In genomic region chr20:45969712-45970634, GRCh38 we compare ENCODE assay signal across 8 cellular contexts. TPM values are rescaled to one million over a fixed set of nuclear protein-coding genes. Genes with fewer than 3 reads are reported as not detected.
A peak's percentile ranks its signal among the peaks of the same experiment; 100 is the strongest.
DNase-seq lines count a peak whose midpoint lies in the region; ATAC-seq and TF ChIP-seq lines count a peak whose summit lies in the region.

No MANE protein-coding gene starts in this region.

- CTCF ChIA-PET in Calu3 (lab: Charles Lee): interaction anchor here (0.6 to 2.1 kb wide), 21 partner anchors 7 to 215 kb away, joined by 3 to 17 read pairs (median 3); partner anchors contain the start of genes MMP9 and PCIF1

- H3K36me3 Mint-ChIP-seq in Calu3 (ENCODE audit: insufficient read depth, unreplicated experiment): peaks cover 54% of the 10 kb centered on the region

- peak overlapping the region; percentile 81 for H3K4me3 ChIP-seq in OCI-LY1 (ENCODE audit: low read depth, low read length, poor library complexity, severe bottlenecking)
- peak overlapping the region in 4 of 5 donors; percentile 95 to 97 (median 96) for H3K4me3 ChIP-seq in subcutaneous abdominal adipose tissue (ENCODE audit: low read depth in 1 of 5, low read length in 5 of 5)

- H3K27ac Mint-ChIP-seq in Calu3 (ENCODE audit: unreplicated experiment): peak overlapping the region; percentile 80

- H3F3A ChIP-seq in OCI-LY1 (ENCODE audit: insufficient read depth, low read length): no peaks in the 10 kb centered on the region

- H3K9me3 ChIP-seq in OCI-LY1 (ENCODE audit: low read length) (no peaks in the 10 kb centered on the region), subcutaneous abdominal adipose tissue (ENCODE audit: control insufficient read depth in 5 of 5, low read length in 5 of 5) (no peaks in the 10 kb centered on the region)

- H3K79me2 ChIP-seq in OCI-LY1 (ENCODE audit: insufficient read depth, low read length): peaks cover 16% of the 10 kb centered on the region

- H3K9ac ChIP-seq in OCI-LY1 (ENCODE audit: low read length): peak overlapping the region; percentile 96
- H3K9ac ChIP-seq in subcutaneous abdominal adipose tissue (ENCODE audit: low read length in 5 of 5): peak overlapping the region in 4 of 5 donors; percentile 97 to 100 (median 100)

- peak; percentile 86 for TF ChIP-seq CTCF in Calu3 (IDR thresholded peaks at IDR 0.05; ENCODE audit: unreplicated experiment)
- peak; percentile 70 for TF ChIP-seq CTCF in OCI-LY1 (IDR thresholded peaks at IDR 0.05; ENCODE audit: low read length)

- in situ Hi-C loops in T47D (cut with HindIII; ENCODE audit: low pct_unique_long_range_greater_than_20kb, low sequenced_read_pairs): no loop called here

- DNase-seq in Calu3 (peak; percentile 67), HT-29 (ENCODE audit: low spot score) (peak; percentile 91), T47D (ENCODE audit: low read depth in 1 of 2, low spot score in 1 of 2) (peak; percentile 81 to 84), kidney glomerular epithelial cell (lab: John Stamatoyannopoulos, UW) (peak; percentile 11)

- peaks cover 24% of the 10 kb centered on the region for H3K4me1 Mint-ChIP-seq in Calu3 (ENCODE audit: low read depth, unreplicated experiment)

- intact Hi-C loops in Calu3 (cut with micrococcal nuclease; ENCODE audit: unreplicated experiment): loop anchor here (5.0 kb wide), 1 partner anchor 117 kb away; the partner anchor contains the start of gene NCOA5

- no TSS peak for BruUV-seq in Calu3 (replicated peaks; lab: Mats Ljungman, UMichigan)

- H4K20me1 ChIP-seq in OCI-LY1 (ENCODE audit: insufficient read depth, low read length): no peaks in the 10 kb centered on the region

- no peak for ATAC-seq in GM19035 (IDR thresholded peaks at IDR 0.05; ENCODE audit: unreplicated experiment)
- ATAC-seq in HG02642 (IDR thresholded peaks at IDR 0.05; ENCODE audit: poor library complexity, unreplicated experiment): no peak

- no peaks in the 10 kb centered on the region for H3K27me3 Mint-ChIP-seq in Calu3 (ENCODE audit: unreplicated experiment)

- no peaks in the 10 kb centered on the region for H3K9me3 Mint-ChIP-seq in Calu3 (ENCODE audit: low read depth, unreplicated experiment)

- H2AFZ ChIP-seq in OCI-LY1 (ENCODE audit: low read length): no peak overlapping the region

- H3K27ac ChIP-seq in OCI-LY1 (ENCODE audit: low read depth, low read length, poor library complexity, severe bottlenecking) (no peak overlapping the region), subcutaneous abdominal adipose tissue (ENCODE audit: low read depth, low read length) (peak overlapping the region; percentile 100)

- H3K4me1 ChIP-seq in OCI-LY1 (ENCODE audit: insufficient read depth, low read length, severe bottlenecking): peaks cover 22% of the 10 kb centered on the region
- peaks cover 0 to 44% (median 37%) of the 10 kb centered on the region in 5 donors for H3K4me1 ChIP-seq in subcutaneous abdominal adipose tissue (ENCODE audit: control insufficient read depth in 5 of 5, insufficient read depth in 5 of 5, low read length in 5 of 5)

- peak overlapping the region; percentile 81 for H3K4me3 Mint-ChIP-seq in Calu3 (ENCODE audit: low read depth, unreplicated experiment)

- H3K36me3 ChIP-seq in OCI-LY1 (ENCODE audit: insufficient read depth, low read length) (peaks cover 39% of the 10 kb centered on the region), subcutaneous abdominal adipose tissue (ENCODE audit: control insufficient read depth in 5 of 5, insufficient read depth in 5 of 5, low read length in 5 of 5) (peaks cover 0 to 42% (median 37%) of the 10 kb centered on the region in 5 donors)

- H3K9me2 ChIP-seq in OCI-LY1 (ENCODE audit: low read depth, low read length): no peaks in the 10 kb centered on the region

- H3K27me3 ChIP-seq in OCI-LY1 (ENCODE audit: insufficient read depth, low read length): no peaks in the 10 kb centered on the region
- H3K27me3 ChIP-seq in subcutaneous abdominal adipose tissue (ENCODE audit: control insufficient read depth in 5 of 5, insufficient read depth in 4 of 5, low read length in 5 of 5): no peaks in the 10 kb centered on the region

- peak overlapping the region; percentile 66 for H3K4me2 ChIP-seq in OCI-LY1 (ENCODE audit: low read length)

RNA-seq across cellular contexts. Expression of gene ZNF335, which starts 2.0 kb away (rescaled TPM):
- total RNA-seq in Calu3 (2022): 26.4 and 31.9 TPM in 2 replicates
- 39.2 and 44.8 TPM in 2 replicates for total RNA-seq in HT-29 (2014; rRNA removed; shearing (Covaris generic))

RNA-seq across cellular contexts. Expression of gene PCIF1, which starts 35.5 kb away (rescaled TPM):
- 38.1 and 39.8 TPM in 2 replicates for total RNA-seq in Calu3 (2022)
- total RNA-seq in HT-29 (2014; rRNA removed; shearing (Covaris generic)): 25.5 and 31.7 TPM in 2 replicates

RNA-seq across cellular contexts. Expression of gene MMP9, which starts 38.7 kb away (rescaled TPM):
- total RNA-seq in Calu3 (2022): not detected in 2 replicates
- not detected in 2 replicates for total RNA-seq in HT-29 (2014; rRNA removed; shearing (Covaris generic))

RNA-seq across cellular contexts. Expression of gene PLTP, which starts 58.0 kb away (rescaled TPM):
- total RNA-seq in Calu3 (2022): 1.4 and 1.6 TPM in 2 replicates
- total RNA-seq in HT-29 (2014; rRNA removed; shearing (Covaris generic)): 1.0 and 2.1 TPM in 2 replicates

RNA-seq across cellular contexts. Expression of gene SLC12A5, which starts 59.0 kb away (rescaled TPM):
- total RNA-seq in Calu3 (2022): 2.1 and 2.2 TPM in 2 replicates
- not detected in 2 replicates for total RNA-seq in HT-29 (2014; rRNA removed; shearing (Covaris generic))

Comparison
In these comparisons a context has a peak if more than half of its experiments do, and no peak if none do; other contexts are left out.
1. DNase-seq: peak in every context shown above with its lines; median percentile 91 in HT-29; 82 in T47D; 67 in Calu3; 11 in kidney glomerular epithelial cell.